7 cellular contexts compared by ENCODE assay signal in the genomic region with DNA sequence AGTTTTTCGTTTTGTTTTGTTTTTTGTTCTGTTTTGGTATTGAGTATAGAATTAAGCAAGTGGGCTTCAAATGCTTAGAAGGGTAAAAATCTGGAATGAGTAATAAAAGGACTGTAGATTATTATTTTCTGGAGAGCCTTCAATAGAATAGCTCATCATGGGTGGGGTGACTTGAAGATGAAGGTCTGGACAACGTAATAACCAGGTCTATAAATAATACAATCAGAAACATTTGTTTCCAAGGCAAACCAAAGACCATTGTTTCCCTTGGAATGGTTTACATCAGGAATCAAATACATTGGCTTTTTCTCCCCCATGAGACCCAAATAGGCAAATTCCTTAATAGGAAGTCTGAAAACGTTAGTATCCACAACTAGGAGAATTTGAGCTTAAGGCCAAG.
"Had no signal": no experiment of that assay in that cellular context is flagged by ENCODE, and none has a peak within 500 bp of the region (broad histone marks: within the 10 kb centered on the region; RNA-seq: fewer than 3 reads in every experiment).

No MANE protein-coding gene starts in this region.

- H3K9me3 ChIP-seq: HAP-1 had no signal

- ATAC-seq: GM23338, HCT116, K562 had no signal

- H3K4me1 Mint-ChIP-seq: GM23338 had no signal

- H2AFZ ChIP-seq: GM23338 had no signal

- H3K4me3 Mint-ChIP-seq: GM23338, HFFc6 had no signal

- H3K27ac Mint-ChIP-seq: GM23338, HFFc6 had no signal

- DNase-seq: HFFc6, IMR-90, KG1 had no signal

- H3K36me3 ChIP-seq: HAP-1 had no signal

- H3K4me3 ChIP-seq: GM23338, HAP-1, K562 had no signal

- H3K4me2 ChIP-seq: GM23338 had no signal

- H3K4me1 ChIP-seq: HAP-1 had no signal

- H3K9me3 Mint-ChIP-seq: GM23338, HFFc6 had no signal
